8 cellular contexts compared by ENCODE assay signal in genomic region chr7:158856883-158857668, GRCh38. TPM values are rescaled to one million over a fixed set of nuclear protein-coding genes. Genes with fewer than 3 reads are reported as not detected.
A peak's percentile ranks its signal among the peaks of the same experiment; 100 is the strongest.
DNase-seq lines count a peak whose midpoint lies in the region; ATAC-seq, FAIRE-seq and TF ChIP-seq lines count a peak whose summit lies in the region.

No MANE protein-coding gene starts in this region.

- TF ChIP-seq POLR2A in adrenal gland (IDR thresholded peaks at IDR 0.05): no peak
- TF ChIP-seq POLR2A in HepG2 (IDR thresholded peaks at IDR 0.05; ENCODE audit: insufficient read depth in 1 of 2, low read depth in 2 of 2, low read length in 2 of 2): no peak

- H3K36me3 Mint-ChIP-seq in activated CD8-positive, alpha-beta memory T cell treated with anti-CD3 and anti-CD28 coated beads, Interleukin-2, amount 10 ng/mL, durations not matched to agents 7 days and 5 days: no peaks in the 10 kb centered on the region

- BruUV-seq in HepG2 (replicated peaks; lab: Mats Ljungman, UMichigan): TSS peak; percentile 55

- H3K27me3 Mint-ChIP-seq in activated CD8-positive, alpha-beta memory T cell treated with anti-CD3 and anti-CD28 coated beads, Interleukin-2, amount 10 ng/mL, durations not matched to agents 7 days and 5 days: no peaks in the 10 kb centered on the region

- H3K9me3 ChIP-seq in adrenal gland (replicated peaks in 1 of 3) (no peaks in the 10 kb centered on the region), HepG2 (ENCODE audit: low read length) (no peaks in the 10 kb centered on the region)

- H3K4me3 Mint-ChIP-seq in activated CD8-positive, alpha-beta memory T cell treated with anti-CD3 and anti-CD28 coated beads, Interleukin-2, amount 10 ng/mL, durations not matched to agents 7 days and 5 days: peak overlapping the region; percentile 87

- TF ChIP-seq RAD21 in HepG2 (CRISPR knock-in tag; IDR thresholded peaks at IDR 0.05): no peak

- H3K36me3 ChIP-seq in adrenal gland (replicated peaks in 1 of 2) (no peaks in the 10 kb centered on the region), HepG2 (replicated peaks in 1 of 2; ENCODE audit: control insufficient read depth in 1 of 2, insufficient read depth in 2 of 2, low read length in 2 of 2) (no peaks in the 10 kb centered on the region), urinary bladder (ENCODE audit: insufficient read depth) (no peaks in the 10 kb centered on the region)

- WGBS in adrenal gland, 4 donors: 6 to 13% (median 6%) methylated on average over 13 to 31 of the region's 31 CpGs
- 9% methylated on average over 16 of the region's 31 CpGs for WGBS in HepG2 (ENCODE audit: low lambda C conversion rate)
- 5% methylated on average over 31 of the region's 31 CpGs for WGBS in urinary bladder

- H3K4me1 ChIP-seq in adrenal gland (replicated peaks in 1 of 2): peaks cover 8 to 24% of the 10 kb centered on the region in 2 donors
- peaks cover 52% of the 10 kb centered on the region for H3K4me1 ChIP-seq in HepG2 (ENCODE audit: insufficient read depth, low read length)
- H3K4me1 ChIP-seq in urinary bladder (ENCODE audit: insufficient read depth): no peaks in the 10 kb centered on the region

- TF ChIP-seq EP300 in HepG2 (IDR thresholded peaks at IDR 0.05; ENCODE audit: low read depth in 2 of 2, low read length in 2 of 2) (no peak), HepG2 (CRISPR knock-in tag; IDR thresholded peaks at IDR 0.05; ENCODE audit: borderline replicate concordance) (no peak)

- FAIRE-seq in HepG2 (lab: Jason Lieb, UNC): no peak

- in situ Hi-C loops in HepG2 (cut with HindIII; ENCODE audit: extremely low pct_ligation_motif_present, low pct_unique_long_range_greater_than_20kb): no loop called here

- H3K27ac ChIP-seq in adrenal gland: peak overlapping the region in 4 of 5 donors; percentile 73 to 84 (median 74)
- H3K27ac ChIP-seq in HepG2 (ENCODE audit: extremely low read length, insufficient read depth, low read length): peak overlapping the region; percentile 62
- peak overlapping the region; percentile 81 for H3K27ac ChIP-seq in urinary bladder (ENCODE audit: low read depth)

- TF ChIP-seq CTCF in adrenal gland (IDR thresholded peaks at IDR 0.05) (no peak), HepG2 (CRISPR knock-in tag; IDR thresholded peaks at IDR 0.05) (no peak)

- no peaks in the 10 kb centered on the region for H3K79me2 ChIP-seq in HepG2 (ENCODE audit: insufficient read depth, low read length)

- CTCF ChIA-PET in activated CD8-positive, alpha-beta memory T cell treated with anti-CD3 and anti-CD28 coated beads, Interleukin-2, amount 10 ng/mL, durations not matched to agents 7 days and 5 days (lab: Charles Lee): interaction anchor here (1.5 to 1.7 kb wide), 3 partner anchors 27 to 152 kb away, joined by 3 to 7 read pairs (median 5); partner anchors contain the start of genes ESYT2 and NCAPG2
- CTCF ChIA-PET in HepG2 (lab: Yijun Ruan, JAX; ENCODE audit: low intra/inter-chr PET ratio, low total read pairs): no interaction called here

- intact Hi-C loops in adrenal gland (cut with DNase I) (loop anchor here in 1 of 2 donors (10.0 kb wide), 1 partner anchor 152 kb away; the partner anchor contains the start of gene NCAPG2), HepG2 (cut with micrococcal nuclease; ENCODE audit: unreplicated experiment) (loop anchor here (5.0 kb wide), 1 partner anchor 40 kb away; no protein-coding TSS in a partner anchor)

- ATAC-seq in activated CD8-positive, alpha-beta memory T cell treated with anti-CD3 and anti-CD28 coated beads, Interleukin-2, amount 10 ng/mL, durations not matched to agents 7 days and 5 days: no peak
- ATAC-seq in HG03280 (IDR thresholded peaks at IDR 0.05; ENCODE audit: unreplicated experiment) (peak; percentile 33), HepG2 (peak; percentile 62)

- peaks cover 28% of the 10 kb centered on the region for H3K4me1 Mint-ChIP-seq in activated CD8-positive, alpha-beta memory T cell treated with anti-CD3 and anti-CD28 coated beads, Interleukin-2, amount 10 ng/mL, durations not matched to agents 7 days and 5 days

- H4K20me1 ChIP-seq in HepG2 (ENCODE audit: insufficient read depth, low read length): no peaks in the 10 kb centered on the region

- H3K4me3 ChIP-seq in adrenal gland: peak overlapping the region; percentile 10 to 93 (median 60)
- peak overlapping the region; percentile 74 to 91 (median 88) for H3K4me3 ChIP-seq in HepG2 (replicated peaks in 1 of 3; ENCODE audit: insufficient read depth in 1 of 3, low read depth in 2 of 3, low read length in 3 of 3)
- peak overlapping the region; percentile 100 for H3K4me3 ChIP-seq in urinary bladder (ENCODE audit: low read depth, low read length)

- no peaks in the 10 kb centered on the region for H3K27me3 ChIP-seq in adrenal gland
- no peaks in the 10 kb centered on the region for H3K27me3 ChIP-seq in HepG2 (ENCODE audit: control insufficient read depth in 1 of 2, insufficient read depth in 2 of 2, low read length in 2 of 2)

- no peak for DNase-seq in activated CD8-positive, alpha-beta memory T cell treated with anti-CD3 and anti-CD28 coated beads, Interleukin-2, amount 10 ng/mL, durations not matched to agents 7 days and 5 days
- DNase-seq in activated CD8-positive, alpha-beta memory T cell treated with anti-CD3 and anti-CD28 coated beads for 24 hours: no peak
- DNase-seq in adrenal gland (peak in 1 of 7 donors; percentile 43), HepG2 (ENCODE audit: low spot score) (no peak), hippocampal formation (lab: John Stamatoyannopoulos, UW) (no peak)
- no peak for DNase-seq in stimulated activated CD4-positive, alpha-beta T cell treated with anti-CD3 and anti-CD28 coated beads, Interleukin-4, amount 100 ng/mL, for 24 hours

- H3K9ac ChIP-seq in HepG2 (ENCODE audit: insufficient read depth, low read depth, low read length): peak overlapping the region; percentile 76

- H2AFZ ChIP-seq in HepG2 (ENCODE audit: low read length): no peak overlapping the region

- H3K4me2 ChIP-seq in HepG2 (ENCODE audit: low read depth, low read length): peak overlapping the region; percentile 89

- H3K9me3 Mint-ChIP-seq in activated CD8-positive, alpha-beta memory T cell treated with anti-CD3 and anti-CD28 coated beads, Interleukin-2, amount 10 ng/mL, durations not matched to agents 7 days and 5 days (ENCODE audit: low read depth): no peaks in the 10 kb centered on the region

- POLR2A ChIA-PET in HepG2 (lab: Yijun Ruan, JAX): no interaction called here

- H3K27ac Mint-ChIP-seq in activated CD8-positive, alpha-beta memory T cell treated with anti-CD3 and anti-CD28 coated beads, Interleukin-2, amount 10 ng/mL, durations not matched to agents 7 days and 5 days: peak overlapping the region; percentile 46

RNA-seq across cellular contexts. Expression of gene DYNC2I1, which starts 0.7 kb away (rescaled TPM):
- total RNA-seq in activated CD8-positive, alpha-beta memory T cell treated with anti-CD3 and anti-CD28 coated beads, Interleukin-2, amount 10 ng/mL, durations not matched to agents 7 days and 5 days: 10 to 100 TPM; 10.7 to 15.6 TPM
- total RNA-seq in adrenal gland (10 to 100 TPM in 6 of 8 donors, 1 to 10 TPM in 2; 6.9 to 19.4 (median 15.2) TPM), HepG2 (2016; rRNA removed; fragmentation: Illumina TruSeq; extraction: Trizol) (3.4 and 4.9 TPM in 2 replicates), urinary bladder (17.3 TPM)
- polyA plus RNA-seq in adrenal gland (10 to 100 TPM; 18.7 to 37.7 (median 20.9) TPM), HepG2 (2011; rRNA removed) (8.6 and 9.1 TPM in 2 replicates), urinary bladder (13.4 TPM)
- total RNA-seq in HepG2 (2016; cell fraction: cytosol; rRNA removed; fragmentation: Illumina TruSeq; extraction: Trizol; ENCODE audit: low read depth): 11.3 and 18.9 TPM in 2 replicates
- total RNA-seq in HepG2 (2016; cell fraction: insoluble cytoplasmic fraction; rRNA removed; fragmentation: Illumina TruSeq; extraction: Trizol): 3.1 and 3.9 TPM in 2 replicates
- 4.8 and 9.2 TPM in 2 replicates for total RNA-seq in HepG2 (2016; cell fraction: membrane; rRNA removed; fragmentation: Illumina TruSeq; extraction: Trizol)
- 3.6 and 5.0 TPM in 2 replicates for total RNA-seq in HepG2 (2016; cell fraction: nucleus; rRNA removed; fragmentation: Illumina TruSeq; extraction: Trizol)
- 5.3 and 9.7 TPM in 2 replicates for polyA plus RNA-seq in HepG2 (2011; cell fraction: cytosol; rRNA removed)
- 24.5 and 26.0 TPM in 2 replicates for polyA plus RNA-seq in HepG2 (2011; cell fraction: nucleus; rRNA removed)
- polyA plus RNA-seq in HepG2 (2012): 4.3 and 5.5 TPM in 2 replicates
- 0.75 and 0.90 TPM in 2 replicates for polyA plus RNA-seq in HepG2 (2016; cell fraction: cytosol; fragmentation: Illumina TruSeq; extraction: Trizol; ENCODE audit: low read depth)
- 3.5 and 4.2 TPM in 2 replicates for polyA plus RNA-seq in HepG2 (2016; cell fraction: insoluble cytoplasmic fraction; fragmentation: Illumina TruSeq; extraction: Trizol; ENCODE audit: low read depth)
- 0.78 and 0.89 TPM in 2 replicates for polyA plus RNA-seq in HepG2 (2016; cell fraction: membrane; fragmentation: Illumina TruSeq; extraction: Trizol; ENCODE audit: low read depth)
- 9.9 and 10.3 TPM in 2 replicates for polyA plus RNA-seq in HepG2 (2016; cell fraction: nucleus; fragmentation: Illumina TruSeq; extraction: Trizol; ENCODE audit: insufficient read depth, low read depth)
- 3.9 and 5.9 TPM in 2 replicates for polyA minus RNA-seq in HepG2 (2011; rRNA and poly(A)+ RNA removed; ENCODE audit: low replicate concordance)
- polyA minus RNA-seq in HepG2 (2011; cell fraction: cytosol; rRNA and poly(A)+ RNA removed): 1.9 and 2.6 TPM in 2 replicates
- polyA minus RNA-seq in HepG2 (2011; cell fraction: nucleus; rRNA and poly(A)+ RNA removed): 8.8 and 11.6 TPM in 2 replicates

RNA-seq across cellular contexts. Expression of gene ESYT2, which starts 27.8 kb away (rescaled TPM):
- total RNA-seq in activated CD8-positive, alpha-beta memory T cell treated with anti-CD3 and anti-CD28 coated beads, Interleukin-2, amount 10 ng/mL, durations not matched to agents 7 days and 5 days: 10 to 100 TPM; 79.8 to 86.0 TPM
- total RNA-seq in adrenal gland (100 to 1,000 TPM in 2 of 8 donors, 10 to 100 TPM in 6; 56.2 to 102 (median 87.6) TPM), HepG2 (2016; rRNA removed; fragmentation: Illumina TruSeq; extraction: Trizol) (26.0 and 37.3 TPM in 2 replicates), urinary bladder (106 TPM)
- polyA plus RNA-seq in adrenal gland (10 to 100 TPM; 16.8 to 57.6 (median 24.5) TPM), HepG2 (2011; rRNA removed) (28.5 and 29.6 TPM in 2 replicates), urinary bladder (61.5 TPM)
- total RNA-seq in HepG2 (2016; cell fraction: cytosol; rRNA removed; fragmentation: Illumina TruSeq; extraction: Trizol; ENCODE audit: low read depth): 23.2 and 25.4 TPM in 2 replicates
- total RNA-seq in HepG2 (2016; cell fraction: insoluble cytoplasmic fraction; rRNA removed; fragmentation: Illumina TruSeq; extraction: Trizol): 23.4 and 37.6 TPM in 2 replicates
- 25.1 and 27.8 TPM in 2 replicates for total RNA-seq in HepG2 (2016; cell fraction: membrane; rRNA removed; fragmentation: Illumina TruSeq; extraction: Trizol)
- total RNA-seq in HepG2 (2016; cell fraction: nucleus; rRNA removed; fragmentation: Illumina TruSeq; extraction: Trizol): 30.5 and 36.8 TPM in 2 replicates
- 21.0 and 24.9 TPM in 2 replicates for polyA plus RNA-seq in HepG2 (2011; cell fraction: cytosol; rRNA removed)
- polyA plus RNA-seq in HepG2 (2011; cell fraction: nucleus; rRNA removed): 30.7 and 35.6 TPM in 2 replicates
- polyA plus RNA-seq in HepG2 (2012): 24.9 and 27.0 TPM in 2 replicates
- polyA plus RNA-seq in HepG2 (2016; cell fraction: cytosol; fragmentation: Illumina TruSeq; extraction: Trizol; ENCODE audit: low read depth): 6.2 and 6.5 TPM in 2 replicates
- 18.2 and 18.4 TPM in 2 replicates for polyA plus RNA-seq in HepG2 (2016; cell fraction: insoluble cytoplasmic fraction; fragmentation: Illumina TruSeq; extraction: Trizol; ENCODE audit: low read depth)
- 12.5 and 13.5 TPM in 2 replicates for polyA plus RNA-seq in HepG2 (2016; cell fraction: membrane; fragmentation: Illumina TruSeq; extraction: Trizol; ENCODE audit: low read depth)
- 36.5 and 39.4 TPM in 2 replicates for polyA plus RNA-seq in HepG2 (2016; cell fraction: nucleus; fragmentation: Illumina TruSeq; extraction: Trizol; ENCODE audit: insufficient read depth, low read depth)
- polyA minus RNA-seq in HepG2 (2011; rRNA and poly(A)+ RNA removed; ENCODE audit: low replicate concordance): 37.9 and 66.1 TPM in 2 replicates
- polyA minus RNA-seq in HepG2 (2011; cell fraction: cytosol; rRNA and poly(A)+ RNA removed): 35.0 and 40.6 TPM in 2 replicates
- 30.6 and 37.2 TPM in 2 replicates for polyA minus RNA-seq in HepG2 (2011; cell fraction: nucleus; rRNA and poly(A)+ RNA removed)
